16 cellular contexts compared by ENCODE assay signal in the genomic region with DNA sequence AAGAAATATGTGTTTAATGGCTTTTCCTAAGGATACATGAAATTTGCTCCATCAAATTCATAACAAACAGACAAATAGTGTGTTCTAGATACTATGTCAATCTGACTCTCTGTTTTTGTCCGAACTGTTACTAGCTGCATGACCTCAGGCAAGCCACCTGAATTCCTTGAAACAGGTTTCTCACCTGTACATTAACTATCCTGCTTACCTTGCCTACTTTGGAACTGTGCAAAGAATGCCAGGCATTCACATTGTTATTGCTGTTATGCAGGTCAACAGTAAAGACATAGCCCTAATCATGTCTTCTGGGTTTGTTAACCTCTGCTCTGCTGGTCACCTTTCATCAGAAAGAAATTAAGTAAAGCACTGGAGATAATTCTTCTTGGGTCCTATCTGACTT.
A peak's percentile ranks its signal among the peaks of the same experiment; 100 is the strongest.
DNase-seq lines count a peak whose midpoint lies in the region; ATAC-seq and TF ChIP-seq lines count a peak whose summit lies in the region.
"Had no signal": no experiment of that assay in that cellular context is flagged by ENCODE, and none has a peak within 500 bp of the region (broad histone marks: within the 10 kb centered on the region; RNA-seq: fewer than 3 reads in every experiment).

No MANE protein-coding gene starts in this region.

- intact Hi-C loops in mammary epithelial cell (cut with micrococcal nuclease): no loop called here
- intact Hi-C loops in left lung (cut with DNase I): no loop called here

- no peak overlapping the region for H3K4me3 ChIP-seq in mammary epithelial cell (replicated peaks in 1 of 3; ENCODE audit: insufficient read depth in 1 of 3, low read depth in 2 of 3, low read length in 3 of 3)
- H3K4me3 ChIP-seq in left lung: no peak overlapping the region
- H3K4me3 ChIP-seq: A549 had no signal

- in situ Hi-C loops in T47D (cut with HindIII; ENCODE audit: low pct_unique_long_range_greater_than_20kb, low sequenced_read_pairs) (no loop called here), mammary epithelial cell (cut with MboI; ENCODE audit: low sequenced_read_pairs in 2 of 2) (no loop called here)

- no peaks in the 10 kb centered on the region for H3K36me3 ChIP-seq in mammary epithelial cell (ENCODE audit: insufficient read depth, low read length)
- no peaks in the 10 kb centered on the region for H3K36me3 ChIP-seq in left lung

- no peak overlapping the region for H2AFZ ChIP-seq in mammary epithelial cell (ENCODE audit: low read depth, low read length)

- no peaks in the 10 kb centered on the region for H3K79me2 ChIP-seq in mammary epithelial cell (ENCODE audit: insufficient read depth, low read length)

- DNase-seq in T47D (ENCODE audit: low read depth in 1 of 2, low spot score in 1 of 2) (peak; percentile 19 to 89), mammary epithelial cell (no peak), left lung (no peak), renal cortical epithelial cell (ENCODE audit: low read depth) (peak; percentile 0), GM19238 (ENCODE audit: insufficient read length, low spot score) (no peak)
- DNase-seq: AML-193; Calu3; CD4-positive, alpha-beta memory T cell; DMS79 treated with DMSO at 0.1 percent for 48 hours; H9 had no signal

- H3K4me1 ChIP-seq in mammary epithelial cell (ENCODE audit: insufficient read depth, low read length) (no peaks in the 10 kb centered on the region), left lung (no peaks in the 10 kb centered on the region)
- H3K4me1 ChIP-seq: A549 had no signal

- no peaks in the 10 kb centered on the region for H4K20me1 ChIP-seq in mammary epithelial cell (ENCODE audit: insufficient read depth, low read length)

- H3K27me3 ChIP-seq in mammary epithelial cell (ENCODE audit: insufficient read depth, low read length): no peaks in the 10 kb centered on the region
- no peaks in the 10 kb centered on the region for H3K27me3 ChIP-seq in left lung

- H3K9ac ChIP-seq in mammary epithelial cell (ENCODE audit: insufficient read depth, low read length): no peak overlapping the region

- CTCF ChIA-PET in mammary epithelial cell (lab: Charles Lee; ENCODE audit: low non-redundant PET): no interaction called here

- peaks cover 8% of the 10 kb centered on the region for H3K9me3 ChIP-seq in mammary epithelial cell (replicated peaks; ENCODE audit: insufficient read depth, low read length)
- H3K9me3 ChIP-seq in left lung: peaks cover 0 to 5% of the 10 kb centered on the region in 2 donors

- H3K27ac ChIP-seq in mammary epithelial cell (ENCODE audit: insufficient read depth, low read depth, low read length) (no peak overlapping the region), left lung (no peak overlapping the region)
- H3K27ac ChIP-seq: 22Rv1, A549, C4-2B, HL-60 had no signal

- ATAC-seq in left lung (peak; percentile 50), HG02852 (IDR thresholded peaks at IDR 0.05; ENCODE audit: unreplicated experiment) (no peak), HG03159 (IDR thresholded peaks at IDR 0.05; ENCODE audit: unreplicated experiment) (no peak)
- ATAC-seq: A549 had no signal

- dilution Hi-C loops in mammary epithelial cell (cut with HindIII; ENCODE audit: low sequenced_read_pairs): no loop called here

- H3K4me2 ChIP-seq in mammary epithelial cell (ENCODE audit: insufficient read depth, low read depth, low read length): no peak overlapping the region
- H3K4me2 ChIP-seq: A549 had no signal

- WGBS in mammary epithelial cell (ENCODE audit: low coverage, missing lambda C conversion rate): 14% methylated on average over 1 of the region's 1 CpG

- TF ChIP-seq CTCF in mammary epithelial cell (conservative IDR thresholded peaks at IDR 0.05 in 1 of 2, IDR thresholded peaks at IDR 0.05 in 1 of 2; ENCODE audit: extremely low read depth in 1 of 2, insufficient read depth in 1 of 2, low read depth in 1 of 2, low read length in 2 of 2) (no peak), left lung (IDR thresholded peaks at IDR 0.05) (no peak)

- BruUV-seq in mammary epithelial cell (replicated peaks; lab: Mats Ljungman, UMichigan): no TSS peak

Comparison
In these comparisons a context has a peak if more than half of its experiments do, and no peak if none do; other contexts are left out.
1. DNase-seq: peak in T47D (2 of 2) and renal cortical epithelial cell (single experiment); none in mammary epithelial cell (single experiment), left lung (0 of 2) and GM19238 (single experiment).